In the genomic region with DNA sequence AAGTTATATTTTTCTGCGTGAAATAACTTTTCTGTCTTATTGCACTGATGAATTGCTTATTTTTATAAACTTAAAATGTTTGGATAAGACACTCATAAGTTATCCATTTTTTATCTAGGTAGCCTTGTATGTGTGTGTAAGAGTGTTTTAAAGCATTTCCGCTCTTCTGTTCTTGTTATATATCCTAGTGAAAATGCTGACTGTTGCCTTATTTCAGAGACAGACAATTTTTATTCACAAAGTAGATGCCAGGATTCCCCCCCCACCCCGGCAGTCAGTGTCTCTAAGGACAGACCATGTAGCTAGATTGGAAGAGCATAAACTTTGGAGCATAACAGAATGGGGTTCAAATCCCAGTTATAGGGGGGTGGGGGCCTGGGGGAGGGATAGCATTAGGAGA, we compare ENCODE assay signal across 8 cellular contexts. TPM values are rescaled to one million over a fixed set of nuclear protein-coding genes. Genes with fewer than 3 reads are reported as not detected.
DNase-seq lines count a peak whose midpoint lies in the region; ATAC-seq and TF ChIP-seq lines count a peak whose summit lies in the region.

No MANE protein-coding gene starts in this region.

- peak overlapping the region; percentile 100 for H3K4me3 ChIP-seq in thoracic aorta
- H3K4me3 ChIP-seq in Peyer's patch = peak overlapping the region in 2 of 4 donors; percentile 74 to 95

- H3K36me3 Mint-ChIP-seq in activated naive CD4-positive, alpha-beta T cell treated with anti-CD3 and anti-CD28 coated beads, Interleukin-2, amount 50 U/mL, for 24 hours = peaks cover 2% of the 10 kb centered on the region
- peaks cover 22 to 29% of the 10 kb centered on the region in 2 donors for H3K36me3 Mint-ChIP-seq in activated naive CD4-positive, alpha-beta T cell treated with anti-CD3 and anti-CD28 coated beads, Interleukin-2, amount 50 U/mL, for 72 hours
- H3K36me3 Mint-ChIP-seq in activated B cell treated with CpG ODN at 0.5 μM for 24 hours (ENCODE audit: low read depth) (peaks cover 26% of the 10 kb centered on the region), glutamatergic neuron (ENCODE audit: unreplicated experiment) (no peaks in the 10 kb centered on the region)

- DNase-seq in activated naive CD4-positive, alpha-beta T cell treated with anti-CD3 and anti-CD28 coated beads, Interleukin-2, amount 50 U/mL, for 72 hours (ENCODE audit: low spot score in 2 of 2) = no peak
- DNase-seq in activated B cell treated with CpG ODN at 0.5 μM for 24 hours (no peak), glutamatergic neuron (no peak), thoracic aorta (ENCODE audit: low spot score) (no peak), cerebellar cortex (ENCODE audit: low spot score) (no peak), Peyer's patch (no peak), SHP77 (lab: John Stamatoyannopoulos, UW) (no peak)

- H3K4me1 Mint-ChIP-seq in activated naive CD4-positive, alpha-beta T cell treated with anti-CD3 and anti-CD28 coated beads, Interleukin-2, amount 50 U/mL, for 24 hours = peaks cover 53% of the 10 kb centered on the region
- H3K4me1 Mint-ChIP-seq in activated B cell treated with CpG ODN at 0.5 μM for 24 hours (peaks cover 46% of the 10 kb centered on the region), glutamatergic neuron (ENCODE audit: low read depth, unreplicated experiment) (peaks cover 20% of the 10 kb centered on the region)

- TF ChIP-seq CTCF in activated B cell treated with CpG ODN at 0.5 μM for 24 hours (IDR thresholded peaks at IDR 0.05) (no peak), glutamatergic neuron (IDR thresholded peaks at IDR 0.05; ENCODE audit: partially characterized antibody, unreplicated experiment) (no peak), thoracic aorta (IDR thresholded peaks at IDR 0.05) (no peak), Peyer's patch (IDR thresholded peaks at IDR 0.05) (no peak)

- H3K27ac ChIP-seq in thoracic aorta (no peak overlapping the region), Peyer's patch (peak overlapping the region in 1 of 4 donors; percentile 8)

- H3K4me1 ChIP-seq in thoracic aorta (ENCODE audit: control insufficient read depth in 1 of 2, low read depth in 2 of 2) = peaks cover 34 to 45% of the 10 kb centered on the region in 2 donors
- H3K4me1 ChIP-seq in Peyer's patch = peaks cover 0 to 12% (median 7%) of the 10 kb centered on the region in 4 donors

- H3K27me3 ChIP-seq in thoracic aorta (replicated peaks; ENCODE audit: insufficient read depth) (no peaks in the 10 kb centered on the region), Peyer's patch (no peaks in the 10 kb centered on the region)

- ATAC-seq in activated naive CD4-positive, alpha-beta T cell treated with anti-CD3 and anti-CD28 coated beads, Interleukin-2, amount 50 U/mL, for 72 hours = no peak
- ATAC-seq in activated B cell treated with CpG ODN at 0.5 μM for 24 hours (ENCODE audit: low read depth) (no peak), thoracic aorta (ENCODE audit: insufficient number of reproducible peaks, low FRiP score, low read depth) (no peak)

- peak overlapping the region; percentile 0 for H3K27ac Mint-ChIP-seq in activated naive CD4-positive, alpha-beta T cell treated with anti-CD3 and anti-CD28 coated beads, Interleukin-2, amount 50 U/mL, for 24 hours
- peak overlapping the region in 1 of 2 donors; percentile 78 for H3K27ac Mint-ChIP-seq in activated naive CD4-positive, alpha-beta T cell treated with anti-CD3 and anti-CD28 coated beads, Interleukin-2, amount 50 U/mL, for 72 hours
- H3K27ac Mint-ChIP-seq in activated B cell treated with CpG ODN at 0.5 μM for 24 hours = no peak overlapping the region
- no peak overlapping the region for H3K27ac Mint-ChIP-seq in glutamatergic neuron (ENCODE audit: unreplicated experiment)

- no peaks in the 10 kb centered on the region for H3K9me3 Mint-ChIP-seq in activated naive CD4-positive, alpha-beta T cell treated with anti-CD3 and anti-CD28 coated beads, Interleukin-2, amount 50 U/mL, for 24 hours
- H3K9me3 Mint-ChIP-seq in activated naive CD4-positive, alpha-beta T cell treated with anti-CD3 and anti-CD28 coated beads, Interleukin-2, amount 50 U/mL, for 72 hours = no peaks in the 10 kb centered on the region
- H3K9me3 Mint-ChIP-seq in activated B cell treated with CpG ODN at 0.5 μM for 24 hours (no peaks in the 10 kb centered on the region), glutamatergic neuron (ENCODE audit: unreplicated experiment) (peaks cover 16% of the 10 kb centered on the region)

- no peaks in the 10 kb centered on the region for H3K9me3 ChIP-seq in thoracic aorta
- H3K9me3 ChIP-seq in Peyer's patch = no peaks in the 10 kb centered on the region

- intact Hi-C loops in activated B cell treated with CpG ODN at 0.5 μM for 24 hours (cut with micrococcal nuclease) = loop anchor here (5.0 kb wide), 4 partner anchors 303 to 647 kb away; partner anchors contain the start of genes MXI1, PDCD4 and XPNPEP1

- peak overlapping the region; percentile 97 for H3K4me3 Mint-ChIP-seq in activated naive CD4-positive, alpha-beta T cell treated with anti-CD3 and anti-CD28 coated beads, Interleukin-2, amount 50 U/mL, for 24 hours
- H3K4me3 Mint-ChIP-seq in activated B cell treated with CpG ODN at 0.5 μM for 24 hours = peak overlapping the region; percentile 91
- peak overlapping the region; percentile 96 for H3K4me3 Mint-ChIP-seq in glutamatergic neuron (ENCODE audit: unreplicated experiment)

- peaks cover 3% of the 10 kb centered on the region for H3K27me3 Mint-ChIP-seq in activated naive CD4-positive, alpha-beta T cell treated with anti-CD3 and anti-CD28 coated beads, Interleukin-2, amount 50 U/mL, for 24 hours
- H3K27me3 Mint-ChIP-seq in activated B cell treated with CpG ODN at 0.5 μM for 24 hours (no peaks in the 10 kb centered on the region), glutamatergic neuron (ENCODE audit: unreplicated experiment) (no peaks in the 10 kb centered on the region)

- TF ChIP-seq POLR2A in Peyer's patch (IDR thresholded peaks at IDR 0.05) = no peak

- POLR2A ChIA-PET in activated B cell treated with CpG ODN at 0.5 μM for 24 hours (lab: Charles Lee) = interaction anchor here (0.6 to 1.1 kb wide), 4 partner anchors 28 to 302 kb away, joined by 3 to 4 read pairs (median 4); partner anchors contain the start of gene PDCD4

- H3K36me3 ChIP-seq in thoracic aorta (no peaks in the 10 kb centered on the region), Peyer's patch (no peaks in the 10 kb centered on the region)

- CTCF ChIA-PET in activated B cell treated with CpG ODN at 0.5 μM for 24 hours (lab: Charles Lee) = interaction anchor here (0.9 to 1.5 kb wide), 2 partner anchors 22 to 215 kb away, joined by 3 read pairs; no protein-coding TSS in a partner anchor

RNA-seq across cellular contexts. Expression of gene SMC3, which starts 1.6 kb away (rescaled TPM):
- 100 to 1,000 TPM in 1 of 2 donors, 10 to 100 TPM in 1; 70.7 to 110 TPM for total RNA-seq in activated naive CD4-positive, alpha-beta T cell treated with anti-CD3 and anti-CD28 coated beads, Interleukin-2, amount 50 U/mL, for 72 hours
- total RNA-seq in activated B cell treated with CpG ODN at 0.5 μM for 24 hours (41.1 and 43.3 TPM in 2 replicates), glutamatergic neuron (ENCODE audit: unreplicated experiment) (53.6 TPM), thoracic aorta (10 to 100 TPM; 19.8 to 32.7 TPM), Peyer's patch (10 to 100 TPM; 21.9 to 37.1 (median 33.0) TPM)
